Comparison of ENCODE assay signal across 9 cellular contexts in the genomic region with DNA sequence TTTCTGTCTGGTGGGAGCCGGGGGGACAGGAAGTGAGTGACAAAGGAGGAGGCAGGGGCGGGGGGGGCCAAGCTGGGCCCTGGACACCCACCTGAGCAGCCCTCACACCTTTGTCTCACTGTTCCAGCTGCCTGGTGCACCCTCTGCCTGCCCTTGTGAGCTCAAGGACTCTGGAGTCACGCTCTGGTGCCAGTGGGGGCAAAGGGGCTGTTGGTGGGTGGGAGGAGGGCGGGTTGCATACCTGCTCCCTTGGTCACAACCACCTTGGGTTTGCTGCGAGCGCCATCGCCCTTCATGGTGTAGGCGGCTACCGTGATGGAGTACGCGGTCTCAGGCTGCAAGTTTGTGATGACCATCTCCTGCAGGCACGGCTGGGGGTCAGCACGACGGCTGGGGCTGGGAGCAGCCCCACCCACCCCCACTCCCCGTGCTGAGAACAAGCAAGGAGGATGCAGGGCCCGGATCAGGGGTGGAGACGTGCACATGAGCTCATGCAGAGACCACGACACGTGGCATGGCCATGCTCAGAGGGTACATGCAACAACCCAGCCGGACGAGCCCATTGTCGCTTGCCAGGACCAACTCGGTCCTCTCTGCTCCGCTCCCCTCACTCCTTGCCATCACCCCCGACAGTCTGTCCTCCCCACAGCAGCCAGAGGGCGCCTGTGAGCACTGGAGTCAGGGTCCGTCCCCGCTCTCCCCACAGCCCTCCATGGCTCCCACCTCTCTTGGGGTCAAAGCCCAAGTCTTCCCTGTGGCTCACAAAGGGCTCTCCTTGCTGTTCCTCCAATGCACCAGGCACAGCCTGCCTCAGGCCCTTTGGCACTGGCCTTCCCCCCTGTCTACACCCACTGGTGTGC.
DNase-seq lines count a peak whose midpoint lies in the region; ATAC-seq, FAIRE-seq and TF ChIP-seq lines count a peak whose summit lies in the region.
"Had no signal": no experiment of that assay in that cellular context is flagged by ENCODE, and none has a peak within 500 bp of the region (broad histone marks: within the 10 kb centered on the region; RNA-seq: fewer than 3 reads in every experiment).

No MANE protein-coding gene starts in this region.

- H3K4me1 Mint-ChIP-seq in activated naive CD8-positive, alpha-beta T cell treated with anti-CD3 and anti-CD28 coated beads for 36 hours = no peaks in the 10 kb centered on the region

- intact Hi-C loops in lower leg skin (cut with DNase I; ENCODE audit: low total_unique reads) = no loop called here

- WGBS in lower leg skin, 2 donors = 79 to 86% methylated on average over 25 to 28 of the region's 28 CpGs

- no peak for TF ChIP-seq POLR2A in lower leg skin (IDR thresholded peaks at IDR 0.05)

- H3K4me2 ChIP-seq in keratinocyte (ENCODE audit: control insufficient read depth, extremely low read depth, insufficient read depth, low read depth, low read length) = no peak overlapping the region

- H3K27ac ChIP-seq in AG04450 (ENCODE audit: low read depth, low read length) (no peak overlapping the region), keratinocyte (ENCODE audit: control insufficient read depth, insufficient read depth, low read length) (no peak overlapping the region)

- dilution Hi-C loops in keratinocyte (cut with MboI; ENCODE audit: extremely low pct_ligation_motif_present, low sequenced_read_pairs) = no loop called here

- DNase-seq in AG04450 (ENCODE audit: low read depth, low spot score) (no peak), GM13977 (ENCODE audit: low spot score) (no peak), keratinocyte (ENCODE audit: low read depth, low spot score) (no peak), NOMO-1 treated with dmso at 0.1 percent for 144 hours (lab: John Stamatoyannopoulos, UW; ENCODE audit: unreplicated experiment) (no peak), lower leg skin (ENCODE audit: low spot score in 2 of 2) (no peak)
- DNase-seq in activated naive CD8-positive, alpha-beta T cell treated with anti-CD3 and anti-CD28 coated beads for 36 hours = peak; percentile 26

- no peak overlapping the region for H3K27ac Mint-ChIP-seq in activated naive CD8-positive, alpha-beta T cell treated with anti-CD3 and anti-CD28 coated beads for 36 hours

- POLR2A ChIA-PET in AG04450 (lab: Yijun Ruan, JAX) = no interaction called here

- H3K9me3 Mint-ChIP-seq in activated naive CD8-positive, alpha-beta T cell treated with anti-CD3 and anti-CD28 coated beads for 36 hours = no peaks in the 10 kb centered on the region

- in situ Hi-C loops in GM13977 (cut with MboI; ENCODE audit: low pct_unique_long_range_greater_than_20kb, low sequenced_read_pairs, unreplicated experiment) = no loop called here

- H3K4me1 ChIP-seq in keratinocyte (ENCODE audit: control insufficient read depth, extremely low read depth, insufficient read depth, low read length) = no peaks in the 10 kb centered on the region

- ATAC-seq in GM19455 (IDR thresholded peaks at IDR 0.05; ENCODE audit: unreplicated experiment) (no peak), GM19467 (IDR thresholded peaks at IDR 0.05; ENCODE audit: unreplicated experiment) (no peak)

- TF ChIP-seq CTCF in AG04450 (IDR thresholded peaks at IDR 0.05; ENCODE audit: low read depth, low read length) (peak; percentile 44), GM13977 (IDR thresholded peaks at IDR 0.05; ENCODE audit: extremely low read depth, insufficient read depth, missing control alignments) (peak; percentile 56), keratinocyte (optimal IDR thresholded peaks at IDR 0.05 in 1 of 3, IDR thresholded peaks at IDR 0.05 in 1 of 3, conservative IDR thresholded peaks at IDR 0.05 in 1 of 3; ENCODE audit: extremely low read depth in 1 of 3, insufficient read depth in 2 of 3, low read length in 3 of 3) (peak; percentile 46 to 73 (median 68)), lower leg skin (IDR thresholded peaks at IDR 0.05) (no peak)

- no peak overlapping the region for H3K9ac ChIP-seq in keratinocyte (ENCODE audit: control insufficient read depth, extremely low read depth, insufficient read depth, low read length)

- no peaks in the 10 kb centered on the region for H4K20me1 ChIP-seq in keratinocyte (ENCODE audit: control insufficient read depth, extremely low read depth, insufficient read depth, low read length)

- no peak overlapping the region for H2AFZ ChIP-seq in keratinocyte (ENCODE audit: control insufficient read depth, low read length)

- FAIRE-seq in keratinocyte (lab: Jason Lieb, UNC) = no peak

- no peaks in the 10 kb centered on the region for H3K79me2 ChIP-seq in keratinocyte (ENCODE audit: control insufficient read depth, insufficient read depth, low read length)

- H3K4me3 ChIP-seq in AG04450 (ENCODE audit: low read depth, low read length) (no peak overlapping the region), keratinocyte (ENCODE audit: control insufficient read depth in 2 of 3, extremely low read depth in 1 of 3, insufficient read depth in 2 of 3, low read depth in 1 of 3, low read length in 3 of 3) (no peak overlapping the region), lower leg skin (ENCODE audit: low read depth, poor library complexity, severe bottlenecking) (no peak overlapping the region)
- H3K4me3 ChIP-seq: lung had no signal

- no peaks in the 10 kb centered on the region for H3K36me3 Mint-ChIP-seq in activated naive CD8-positive, alpha-beta T cell treated with anti-CD3 and anti-CD28 coated beads for 36 hours

- no peak overlapping the region for H3K4me3 Mint-ChIP-seq in activated naive CD8-positive, alpha-beta T cell treated with anti-CD3 and anti-CD28 coated beads for 36 hours

- H3K9me3 ChIP-seq in AG04450 (ENCODE audit: control insufficient read depth, insufficient read depth, low read length) (no peaks in the 10 kb centered on the region; the same call in 1 of the 2 replicates), keratinocyte (ENCODE audit: control insufficient read depth, low read depth, low read length) (no peaks in the 10 kb centered on the region)

- H3K27me3 ChIP-seq in AG04450 (ENCODE audit: control insufficient read depth, insufficient read depth, low read length) = no peaks in the 10 kb centered on the region
- no peaks in the 10 kb centered on the region for H3K27me3 ChIP-seq in keratinocyte (ENCODE audit: control insufficient read depth, extremely low read depth, insufficient read depth, low read length)

- no peaks in the 10 kb centered on the region for H3K9me1 ChIP-seq in keratinocyte (ENCODE audit: control insufficient read depth, extremely low read depth, insufficient read depth, low read length)

- H3K36me3 ChIP-seq in keratinocyte (ENCODE audit: control insufficient read depth in 2 of 2, extremely low read depth in 1 of 2, insufficient read depth in 2 of 2, low read length in 2 of 2) = no peaks in the 10 kb centered on the region

- CTCF ChIA-PET in AG04450 (lab: Charles Lee) = interaction anchor here (0.6 to 0.9 kb wide), 4 partner anchors 20 to 440 kb away, joined by 3 to 6 read pairs (median 4); no protein-coding TSS in a partner anchor

- H3K27me3 Mint-ChIP-seq in activated naive CD8-positive, alpha-beta T cell treated with anti-CD3 and anti-CD28 coated beads for 36 hours = peaks cover 20% of the 10 kb centered on the region

Comparison
In these comparisons a context has a peak if more than half of its experiments do, and no peak if none do; other contexts are left out.
1. CTCF ChIP-seq: peak in AG04450 (single experiment), GM13977 (single experiment) and keratinocyte (3 of 3); none in lower leg skin (0 of 3).